30 cellular contexts compared by ENCODE assay signal in genomic region chr20:52420805-52421204, GRCh38.
"Had no signal": no experiment of that assay in that cellular context is flagged by ENCODE, and none has a peak within 500 bp of the region (broad histone marks: within the 10 kb centered on the region; RNA-seq: fewer than 3 reads in every experiment).

No MANE protein-coding gene starts in this region.

- H3K36me3 Mint-ChIP-seq: brain; memory B cell; stimulated activated memory B cell treated with anti-CD40 and anti-IgM and Interleukin-4, amounts not matched to agents 10 μg/mL and 1 μg/mL and 100 μg/mL, for 72 hours had no signal

- H3K9ac ChIP-seq: parathyroid adenoma had no signal

- DNase-seq: activated CD4-positive, alpha-beta T cell treated with anti-CD3 and anti-CD28 coated beads, Interleukin-2, amount 50 U/mL, for 1 hour; activated CD4-positive, CD25-positive, alpha-beta regulatory T cell treated with anti-CD3 and anti-CD28 coated beads, Interleukin-2, amount 50 U/mL, for 72 hours; activated CD8-positive, alpha-beta T cell treated with anti-CD3 and anti-CD28 coated beads for 36 hours; activated gamma-delta T cell; activated naive CD4-positive, alpha-beta T cell treated with anti-CD3 and anti-CD28 coated beads, Interleukin-2, amount 50 U/mL, for 16 hours; aorta; cerebellar nuclear complex; colonic mucosa; effector memory CD4-positive, alpha-beta T cell; foreskin fibroblast; head of caudate nucleus; hippocampal formation; naive thymus-derived CD8-positive, alpha-beta T cell; nucleus accumbens; psoas muscle; sigmoid colon; small intestine; stimulated activated CD4-positive, alpha-beta T cell treated with anti-CD3 and anti-CD28 coated beads, Interleukin-4, amount 100 ng/mL, for 24 hours; stimulated activated naive CD8-positive, alpha-beta T cell treated with anti-CD3 and anti-CD28 coated beads, Interleukin-15, amount 100 ng/mL, for 72 hours; SW 1271; T-helper 2 cell; thyroid gland; upper lobe of left lung had no signal

- H3K4me3 Mint-ChIP-seq: activated CD8-positive, alpha-beta T cell treated with anti-CD3 and anti-CD28 coated beads for 36 hours; activated T-helper 1 cell treated with anti-CD3 and anti-CD28 coated beads, Interleukin-12 subunit alpha, Interleukin-12 subunit beta, Interleukin-2, Interleukin-4 antibody, amounts not matched to agents 30 ng/mL and 10 ng/mL and 1 ng/mL, durations not matched to agents 14 hours and 24 hours and 36 hours; brain; memory B cell; naive thymus-derived CD8-positive, alpha-beta T cell; stimulated activated memory B cell treated with anti-CD40 and anti-IgM and Interleukin-4, amounts not matched to agents 10 μg/mL and 1 μg/mL and 100 μg/mL, for 72 hours; stimulated activated naive CD8-positive, alpha-beta T cell treated with anti-CD3 and anti-CD28 coated beads, Interleukin-15, amount 100 ng/mL, for 72 hours had no signal

- H3K27ac ChIP-seq: cardiac muscle cell, colonic mucosa, parathyroid adenoma, psoas muscle, sigmoid colon, thyroid gland, upper lobe of left lung, vagina had no signal

- H3K79me2 ChIP-seq: parathyroid adenoma had no signal

- H3K27me3 Mint-ChIP-seq: activated CD8-positive, alpha-beta T cell treated with anti-CD3 and anti-CD28 coated beads for 36 hours; naive thymus-derived CD8-positive, alpha-beta T cell; stimulated activated memory B cell treated with anti-CD40 and anti-IgM and Interleukin-4, amounts not matched to agents 10 μg/mL and 1 μg/mL and 100 μg/mL, for 72 hours; stimulated activated naive CD8-positive, alpha-beta T cell treated with anti-CD3 and anti-CD28 coated beads, Interleukin-15, amount 100 ng/mL, for 72 hours had no signal

- H3K9me3 ChIP-seq: colonic mucosa, thyroid gland, vagina had no signal

- H3K27me3 ChIP-seq: cardiac muscle cell, colonic mucosa, sigmoid colon, thyroid gland, upper lobe of left lung, vagina had no signal

- H3K4me3 ChIP-seq: cardiac muscle cell, colonic mucosa, psoas muscle, sigmoid colon, thyroid gland, upper lobe of left lung, vagina had no signal

- H3K4me1 Mint-ChIP-seq: brain; memory B cell; stimulated activated memory B cell treated with anti-CD40 and anti-IgM and Interleukin-4, amounts not matched to agents 10 μg/mL and 1 μg/mL and 100 μg/mL, for 72 hours; stimulated activated naive CD8-positive, alpha-beta T cell treated with anti-CD3 and anti-CD28 coated beads, Interleukin-15, amount 100 ng/mL, for 72 hours had no signal

- H3K4me1 ChIP-seq: colonic mucosa, parathyroid adenoma, psoas muscle, sigmoid colon, thyroid gland, upper lobe of left lung, vagina had no signal

- H2AFZ ChIP-seq: parathyroid adenoma had no signal

- H3K27ac Mint-ChIP-seq: activated CD8-positive, alpha-beta T cell treated with anti-CD3 and anti-CD28 coated beads for 36 hours; activated T-helper 1 cell treated with anti-CD3 and anti-CD28 coated beads, Interleukin-12 subunit alpha, Interleukin-12 subunit beta, Interleukin-2, Interleukin-4 antibody, amounts not matched to agents 30 ng/mL and 10 ng/mL and 1 ng/mL, durations not matched to agents 14 hours and 24 hours and 36 hours; brain; memory B cell; stimulated activated memory B cell treated with anti-CD40 and anti-IgM and Interleukin-4, amounts not matched to agents 10 μg/mL and 1 μg/mL and 100 μg/mL, for 72 hours had no signal

- H3K36me3 ChIP-seq: cardiac muscle cell, colonic mucosa, sigmoid colon, thyroid gland, upper lobe of left lung, vagina had no signal

- ATAC-seq: activated CD8-positive, alpha-beta T cell treated with anti-CD3 and anti-CD28 coated beads for 36 hours; naive thymus-derived CD8-positive, alpha-beta T cell; psoas muscle; stimulated activated memory B cell treated with anti-CD40 and anti-IgM and Interleukin-4, amounts not matched to agents 10 μg/mL and 1 μg/mL and 100 μg/mL, for 72 hours; stimulated activated naive CD8-positive, alpha-beta T cell treated with anti-CD3 and anti-CD28 coated beads, Interleukin-15, amount 100 ng/mL, for 72 hours had no signal
